ENCODE assay signal across 17 cellular contexts in the genomic region with DNA sequence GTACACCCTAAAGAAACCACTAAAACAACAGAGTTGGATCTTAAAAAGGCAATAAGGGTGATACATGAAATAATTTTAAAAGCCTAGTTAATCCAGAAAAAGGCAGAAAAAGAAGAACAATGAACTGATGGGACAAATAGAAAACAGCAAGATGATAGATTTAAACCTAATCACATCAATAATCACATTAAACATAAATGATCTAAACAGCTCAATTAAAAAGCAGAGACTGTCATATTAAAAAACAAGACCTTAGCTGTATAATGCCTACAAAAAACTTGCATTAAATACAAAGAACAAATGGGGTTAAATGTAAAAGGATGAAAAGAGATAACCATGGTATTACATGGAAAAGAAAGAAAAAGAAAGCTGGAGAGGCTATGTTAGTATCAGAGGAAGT.
A peak's percentile ranks its signal among the peaks of the same experiment; 100 is the strongest.
DNase-seq lines count a peak whose midpoint lies in the region; ATAC-seq and TF ChIP-seq lines count a peak whose summit lies in the region.
"Had no signal": no experiment of that assay in that cellular context is flagged by ENCODE, and none has a peak within 500 bp of the region (broad histone marks: within the 10 kb centered on the region; RNA-seq: fewer than 3 reads in every experiment).

No MANE protein-coding gene starts in this region.

- H3K36me3 Mint-ChIP-seq in dendritic cell treated with granulocyte-macrophage colony-stimulating factor and Interleukin-4, amounts not matched to agents 40 ng/mL and 50 ng/mL, for 4 days (ENCODE audit: low read depth) = peaks cover 24% of the 10 kb centered on the region
- peaks cover 49% of the 10 kb centered on the region for H3K36me3 Mint-ChIP-seq in activated CD4-positive, alpha-beta memory T cell treated with anti-CD3 and anti-CD28 coated beads, Interleukin-2, amount 10 ng/mL, durations not matched to agents 7 days and 5 days (ENCODE audit: low read depth)

- CTCF ChIA-PET in HEK293 (lab: Yijun Ruan, JAX) = no interaction called here
- CTCF ChIA-PET in activated CD4-positive, alpha-beta memory T cell treated with anti-CD3 and anti-CD28 coated beads, Interleukin-2, amount 10 ng/mL, durations not matched to agents 7 days and 5 days (lab: Charles Lee) = no interaction called here

- no peak for ATAC-seq in HG03520 (IDR thresholded peaks at IDR 0.05; ENCODE audit: unreplicated experiment)
- ATAC-seq in upper lobe of right lung = no peak
- ATAC-seq: HCT116 had no signal

- peak overlapping the region; percentile 59 for H3K4me2 ChIP-seq in Loucy (ENCODE audit: low read depth, low read length, poor library complexity, severe bottlenecking)

- H3K9ac ChIP-seq in Loucy (ENCODE audit: low read depth, low read length, poor library complexity, severe bottlenecking) = no peak overlapping the region
- H3K9ac ChIP-seq: GM23248 had no signal

- H3K27ac ChIP-seq in HEK293 (ENCODE audit: extremely low read depth, low read depth, low read length) (no peak overlapping the region), upper lobe of right lung (no peak overlapping the region)
- H3K27ac ChIP-seq: GM23248 had no signal

- peaks cover 15% of the 10 kb centered on the region for H3K4me1 Mint-ChIP-seq in dendritic cell treated with granulocyte-macrophage colony-stimulating factor and Interleukin-4, amounts not matched to agents 40 ng/mL and 50 ng/mL, for 4 days (ENCODE audit: low read depth)
- peaks cover 30% of the 10 kb centered on the region for H3K4me1 Mint-ChIP-seq in activated CD4-positive, alpha-beta memory T cell treated with anti-CD3 and anti-CD28 coated beads, Interleukin-2, amount 10 ng/mL, durations not matched to agents 7 days and 5 days
- H3K4me1 Mint-ChIP-seq: H9 had no signal

- peak overlapping the region; percentile 66 for H3K27ac Mint-ChIP-seq in dendritic cell treated with granulocyte-macrophage colony-stimulating factor and Interleukin-4, amounts not matched to agents 40 ng/mL and 50 ng/mL, for 4 days
- H3K27ac Mint-ChIP-seq in activated CD4-positive, alpha-beta memory T cell treated with anti-CD3 and anti-CD28 coated beads, Interleukin-2, amount 10 ng/mL, durations not matched to agents 7 days and 5 days = no peak overlapping the region
- H3K27ac Mint-ChIP-seq: CD4-positive, alpha-beta memory T cell; H9; HFFc6 had no signal

- POLR2A ChIA-PET in HEK293 (lab: Yijun Ruan, JAX) = no interaction called here
- POLR2A ChIA-PET in activated CD4-positive, alpha-beta memory T cell treated with anti-CD3 and anti-CD28 coated beads, Interleukin-2, amount 10 ng/mL, durations not matched to agents 7 days and 5 days (lab: Charles Lee) = interaction anchor here (1.0 to 1.6 kb wide), 2 partner anchors 10 kb away, joined by 3 to 5 read pairs; no protein-coding TSS in a partner anchor

- H3F3A ChIP-seq in Loucy (ENCODE audit: low read depth) = 0 out of 2 replicates have a peak, but pooled peaks cover 4% of the 10 kb centered on the region

- H3K4me3 ChIP-seq in HEK293 (ENCODE audit: low read depth, low read length) (no peak overlapping the region), Loucy (ENCODE audit: low read length, poor library complexity, severe bottlenecking) (peak overlapping the region; percentile 34), upper lobe of right lung (no peak overlapping the region)
- H3K4me3 ChIP-seq: GM23248 had no signal

- H3K4me3 Mint-ChIP-seq in dendritic cell treated with granulocyte-macrophage colony-stimulating factor and Interleukin-4, amounts not matched to agents 40 ng/mL and 50 ng/mL, for 4 days = no peak overlapping the region
- H3K4me3 Mint-ChIP-seq in activated CD4-positive, alpha-beta memory T cell treated with anti-CD3 and anti-CD28 coated beads, Interleukin-2, amount 10 ng/mL, durations not matched to agents 7 days and 5 days = no peak overlapping the region
- H3K4me3 Mint-ChIP-seq: CD4-positive, alpha-beta memory T cell; H9; HFFc6 had no signal

- H3K27me3 ChIP-seq in Loucy (ENCODE audit: insufficient read depth, low read length, poor library complexity, severe bottlenecking) (no peaks in the 10 kb centered on the region), upper lobe of right lung (no peaks in the 10 kb centered on the region)

- intact Hi-C loops in dendritic cell treated with granulocyte-macrophage colony-stimulating factor and Interleukin-4, amounts not matched to agents 40 ng/mL and 50 ng/mL, for 4 days (cut with micrococcal nuclease) = no loop called here
- intact Hi-C loops in upper lobe of right lung (cut with DNase I) = no loop called here

- H3K36me3 ChIP-seq in HEK293 (ENCODE audit: control insufficient read depth in 2 of 2, insufficient read depth in 1 of 2, low read length in 2 of 2) = no peaks in the 10 kb centered on the region
- no peaks in the 10 kb centered on the region for H3K36me3 ChIP-seq in Loucy (ENCODE audit: insufficient read depth, low read length)
- no peaks in the 10 kb centered on the region for H3K36me3 ChIP-seq in upper lobe of right lung

- no peaks in the 10 kb centered on the region for H3K27me3 Mint-ChIP-seq in dendritic cell treated with granulocyte-macrophage colony-stimulating factor and Interleukin-4, amounts not matched to agents 40 ng/mL and 50 ng/mL, for 4 days
- H3K27me3 Mint-ChIP-seq in activated CD4-positive, alpha-beta memory T cell treated with anti-CD3 and anti-CD28 coated beads, Interleukin-2, amount 10 ng/mL, durations not matched to agents 7 days and 5 days = no peaks in the 10 kb centered on the region
- H3K27me3 Mint-ChIP-seq: CD4-positive, alpha-beta memory T cell had no signal

- H4K20me1 ChIP-seq in Loucy (ENCODE audit: insufficient read depth, low read length, poor library complexity, severe bottlenecking) = no peaks in the 10 kb centered on the region

- no peak for DNase-seq in activated CD4-positive, alpha-beta memory T cell treated with anti-CD3 and anti-CD28 coated beads, Interleukin-2, amount 10 ng/mL, durations not matched to agents 7 days and 5 days
- no peak for DNase-seq in upper lobe of right lung
- DNase-seq: C1 segment of cervical spinal cord; Calu3; CD4-positive, alpha-beta memory T cell; COR-L47; DMS53; DMS79 treated with DMSO at 0.1 percent for 48 hours; GF-D8; GM23248; H9; HFFc6 had no signal

- no peak for TF ChIP-seq CTCF in HEK293 (tag by site-specific recombination; IDR thresholded peaks at IDR 0.05)
- TF ChIP-seq CTCF in Loucy (conservative IDR thresholded peaks at IDR 0.05; ENCODE audit: low read length) = no peak
- TF ChIP-seq CTCF in upper lobe of right lung (IDR thresholded peaks at IDR 0.05) = no peak

- H3K9me3 ChIP-seq in HEK293 (ENCODE audit: control insufficient read depth, insufficient read depth, low read depth, low read length) = no peaks in the 10 kb centered on the region
- no peaks in the 10 kb centered on the region for H3K9me3 ChIP-seq in Loucy (ENCODE audit: insufficient read depth, low read depth, low read length)
- H3K9me3 ChIP-seq in upper lobe of right lung = no peaks in the 10 kb centered on the region

- no peaks in the 10 kb centered on the region for H3K79me2 ChIP-seq in Loucy (ENCODE audit: insufficient read depth, low read length)

- no peaks in the 10 kb centered on the region for H3K4me1 ChIP-seq in HEK293 (ENCODE audit: control insufficient read depth, insufficient read depth, low read length)
- H3K4me1 ChIP-seq in Loucy (ENCODE audit: insufficient read depth, low read length, poor library complexity, severe bottlenecking) = peaks cover 31% of the 10 kb centered on the region
- H3K4me1 ChIP-seq in upper lobe of right lung = no peaks in the 10 kb centered on the region

- H3K9me3 Mint-ChIP-seq in dendritic cell treated with granulocyte-macrophage colony-stimulating factor and Interleukin-4, amounts not matched to agents 40 ng/mL and 50 ng/mL, for 4 days = peaks cover 22% of the 10 kb centered on the region
- H3K9me3 Mint-ChIP-seq in activated CD4-positive, alpha-beta memory T cell treated with anti-CD3 and anti-CD28 coated beads, Interleukin-2, amount 10 ng/mL, durations not matched to agents 7 days and 5 days = peaks cover 22% of the 10 kb centered on the region

- H2AFZ ChIP-seq in Loucy (ENCODE audit: low read length) = no peak overlapping the region
- H2AFZ ChIP-seq: GM23248 had no signal

- no peaks in the 10 kb centered on the region for H3K9me2 ChIP-seq in Loucy (replicated peaks; ENCODE audit: low read depth, low read length)

TF ChIP-seq in HEK293, 187 proteins besides CTCF, POLR2A, EP300 and RAD21:
- TF ChIP-seq SETDB1 (IDR thresholded peaks at IDR 0.05; ENCODE audit: insufficient read length, low read length) (peak; percentile 46), ZNF571 (tag by site-specific recombination; IDR thresholded peaks at IDR 0.05) (no peak)
